8 cellular contexts compared by ENCODE assay signal in genomic region chr14:91244501-91244901, GRCh38. TPM values are rescaled to one million over a fixed set of nuclear protein-coding genes. Genes with fewer than 3 reads are reported as not detected.
DNase-seq lines count a peak whose midpoint lies in the region; ATAC-seq lines count a peak whose summit lies in the region.

TSS of gene GPR68 (minus strand) at chr14:91244704. CDS start at chr14:91235050, 9,654 bp downstream.

- peak; percentile 51 for DNase-seq in activated CD4-positive, alpha-beta T cell treated with anti-CD3 and anti-CD28 coated beads, Interleukin-2, amount 10 ng/mL, durations not matched to agents 7 days and 5 days
- no peak for DNase-seq in activated CD4-positive, alpha-beta T cell treated with anti-CD3 and anti-CD28 coated beads for 1 hour
- DNase-seq in NCI-H774 (lab: John Stamatoyannopoulos, UW) (peak; percentile 32), cerebellum (ENCODE audit: low spot score) (peak; percentile 85), left kidney (ENCODE audit: low read depth, low spot score) (peak; percentile 80)

- H3K36me3 Mint-ChIP-seq in activated CD4-positive, alpha-beta T cell treated with anti-CD3 and anti-CD28 coated beads, Interleukin-2, amount 10 ng/mL, durations not matched to agents 7 days and 5 days (ENCODE audit: low read depth) = peaks cover 85% of the 10 kb centered on the region

- POLR2A ChIA-PET in activated CD4-positive, alpha-beta T cell treated with anti-CD3 and anti-CD28 coated beads, Interleukin-2, amount 10 ng/mL, durations not matched to agents 7 days and 5 days (lab: Charles Lee) = interaction anchor here (1.1 to 5.1 kb wide), 2 partner anchors 16 to 19 kb away, joined by 3 to 66 read pairs; no protein-coding TSS in a partner anchor

- H3K9me3 Mint-ChIP-seq in activated CD4-positive, alpha-beta T cell treated with anti-CD3 and anti-CD28 coated beads, Interleukin-2, amount 10 ng/mL, durations not matched to agents 7 days and 5 days = peaks cover 6% of the 10 kb centered on the region

- CTCF ChIA-PET in activated CD4-positive, alpha-beta T cell treated with anti-CD3 and anti-CD28 coated beads, Interleukin-2, amount 10 ng/mL, durations not matched to agents 7 days and 5 days (lab: Charles Lee) = interaction anchor here (0.6 to 10.9 kb wide), 9 partner anchors 11 to 458 kb away, joined by 4 to 70 read pairs (median 5); no protein-coding TSS in a partner anchor

- no peak for ATAC-seq in HG02759 (IDR thresholded peaks at IDR 0.05; ENCODE audit: unreplicated experiment)
- no peak for ATAC-seq in HG02970 (IDR thresholded peaks at IDR 0.05; ENCODE audit: low FRiP score, unreplicated experiment)

- H3K27ac Mint-ChIP-seq in activated CD4-positive, alpha-beta T cell treated with anti-CD3 and anti-CD28 coated beads, Interleukin-2, amount 10 ng/mL, durations not matched to agents 7 days and 5 days = peak within 1 kb of the TSS; percentile 100

- peak within 1 kb of the TSS; percentile 27 for H3K27ac ChIP-seq in temporal lobe (ENCODE audit: low read depth, low read length)

- peak within 1 kb of the TSS; percentile 92 for H3K4me3 Mint-ChIP-seq in activated CD4-positive, alpha-beta T cell treated with anti-CD3 and anti-CD28 coated beads, Interleukin-2, amount 10 ng/mL, durations not matched to agents 7 days and 5 days

- peaks cover 92% of the 10 kb centered on the region for H3K4me1 Mint-ChIP-seq in activated CD4-positive, alpha-beta T cell treated with anti-CD3 and anti-CD28 coated beads, Interleukin-2, amount 10 ng/mL, durations not matched to agents 7 days and 5 days

- no peaks in the 10 kb centered on the region for H3K27me3 Mint-ChIP-seq in activated CD4-positive, alpha-beta T cell treated with anti-CD3 and anti-CD28 coated beads, Interleukin-2, amount 10 ng/mL, durations not matched to agents 7 days and 5 days

RNA-seq across cellular contexts. Expression of gene GPR68, which starts in this region (rescaled TPM):
- total RNA-seq in activated CD4-positive, alpha-beta T cell treated with anti-CD3 and anti-CD28 coated beads, Interleukin-2, amount 10 ng/mL, durations not matched to agents 7 days and 5 days = 10 to 100 TPM; 32.7 to 33.0 TPM
- total RNA-seq in cerebellum (5.8 TPM), temporal lobe (2.2 TPM)
